1 cellular context compared by ENCODE assay signal in the genomic region with DNA sequence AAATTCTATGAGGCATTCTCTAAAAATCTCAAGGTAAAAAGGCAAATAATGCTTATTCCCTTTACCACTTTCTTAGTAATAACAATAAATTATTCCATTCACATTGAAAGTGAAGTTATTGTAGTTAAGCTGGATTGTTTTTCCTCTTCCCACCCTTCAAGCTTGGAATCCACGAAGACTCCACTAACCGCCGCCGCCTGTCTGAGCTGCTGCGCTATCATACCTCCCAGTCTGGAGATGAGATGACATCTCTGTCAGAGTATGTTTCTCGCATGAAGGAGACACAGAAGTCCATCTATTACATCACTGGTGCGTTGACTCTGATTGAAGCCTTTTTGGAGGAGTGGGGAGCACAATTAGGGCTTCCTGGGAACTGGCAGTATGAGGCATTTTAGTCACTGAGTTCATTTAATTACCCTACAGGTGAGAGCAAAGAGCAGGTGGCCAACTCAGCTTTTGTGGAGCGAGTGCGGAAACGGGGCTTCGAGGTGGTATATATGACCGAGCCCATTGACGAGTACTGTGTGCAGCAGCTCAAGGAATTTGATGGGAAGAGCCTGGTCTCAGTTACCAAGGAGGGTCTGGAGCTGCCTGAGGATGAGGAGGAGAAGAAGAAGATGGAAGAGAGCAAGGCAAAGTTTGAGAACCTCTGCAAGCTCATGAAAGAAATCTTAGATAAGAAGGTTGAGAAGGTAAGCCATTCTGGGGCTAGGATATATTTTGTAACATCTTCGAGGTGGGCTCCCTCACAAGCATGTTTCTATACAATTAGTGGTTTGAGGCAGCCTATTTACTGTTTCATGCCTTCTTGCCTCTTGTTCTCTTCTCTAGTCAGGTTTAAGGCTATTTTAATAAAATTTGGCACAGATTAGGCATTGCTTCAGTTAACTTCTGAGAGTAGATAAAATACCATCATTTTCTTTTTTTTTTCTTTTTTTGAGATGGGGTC.
TF ChIP-seq lines count a peak whose summit lies in the region.

No MANE protein-coding gene starts in this region.

TF ChIP-seq in HepG2, 621 proteins besides CTCF, POLR2A, EP300 and RAD21:
- TF ChIP-seq, protein P1, sequence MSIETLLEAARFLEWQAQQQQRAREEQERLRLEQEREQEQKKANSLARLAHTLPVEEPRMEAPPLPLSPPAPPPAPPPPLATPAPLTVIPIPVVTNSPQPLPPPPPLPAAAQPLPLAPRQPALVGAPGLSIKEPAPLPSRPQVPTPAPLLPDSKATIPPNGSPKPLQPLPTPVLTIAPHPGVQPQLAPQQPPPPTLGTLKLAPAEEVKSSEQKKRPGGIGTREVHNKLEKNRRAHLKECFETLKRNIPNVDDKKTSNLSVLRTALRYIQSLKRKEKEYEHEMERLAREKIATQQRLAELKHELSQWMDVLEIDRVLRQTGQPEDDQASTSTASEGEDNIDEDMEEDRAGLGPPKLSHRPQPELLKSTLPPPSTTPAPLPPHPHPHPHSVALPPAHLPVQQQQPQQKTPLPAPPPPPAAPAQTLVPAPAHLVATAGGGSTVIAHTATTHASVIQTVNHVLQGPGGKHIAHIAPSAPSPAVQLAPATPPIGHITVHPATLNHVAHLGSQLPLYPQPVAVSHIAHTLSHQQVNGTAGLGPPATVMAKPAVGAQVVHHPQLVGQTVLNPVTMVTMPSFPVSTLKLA (IDR thresholded peaks at IDR 0.05): no peak
- TF ChIP-seq POLR2AphosphoS2 (IDR thresholded peaks at IDR 0.05; ENCODE audit: low read depth, low read length) (0 out of 2 replicates have a peak, but pooled peaks have one; percentile 15), AGO2 (optimal IDR thresholded peaks at IDR 0.05; ENCODE audit: low read depth, low read length) (peak; percentile 76), PAWR (CRISPR knock-in tag; IDR thresholded peaks at IDR 0.05; ENCODE audit: borderline replicate concordance) (no peak), POLR2AphosphoS5 (IDR thresholded peaks at IDR 0.05; ENCODE audit: low read depth, low read length) (peak; percentile 33; the same call in 1 of the 2 replicates), RBM22 (optimal IDR thresholded peaks at IDR 0.05; ENCODE audit: low read length) (peak; percentile 82), RBFOX2 (IDR thresholded peaks at IDR 0.05; ENCODE audit: low read depth, low read length) (peak; percentile 74), MIER3 (CRISPR knock-in tag; IDR thresholded peaks at IDR 0.05; ENCODE audit: borderline replicate concordance) (no peak), ZC3H13 (CRISPR knock-in tag; IDR thresholded peaks at IDR 0.05) (no peak), ZNF12 (CRISPR knock-in tag; IDR thresholded peaks at IDR 0.05) (no peak), ZFYVE20 (CRISPR knock-in tag; IDR thresholded peaks at IDR 0.05; ENCODE audit: borderline replicate concordance, low read depth) (no peak), AHR (CRISPR knock-in tag; IDR thresholded peaks at IDR 0.05) (no peak), ZNF619 (CRISPR knock-in tag; IDR thresholded peaks at IDR 0.05) (no peak), POLR2G (IDR thresholded peaks at IDR 0.05; ENCODE audit: low read depth, low read length) (peak; percentile 37; the same call in 1 of the 2 replicates), MAFK (conservative IDR thresholded peaks at IDR 0.05 in 1 of 2, IDR thresholded peaks at IDR 0.05 in 1 of 2; ENCODE audit: low read length in 2 of 2) (no peak), ATAD3A (CRISPR knock-in tag; IDR thresholded peaks at IDR 0.05) (no peak), NR3C1 (CRISPR knock-in tag; IDR thresholded peaks at IDR 0.05) (no peak)
- TF ChIP-seq, protein P2, sequence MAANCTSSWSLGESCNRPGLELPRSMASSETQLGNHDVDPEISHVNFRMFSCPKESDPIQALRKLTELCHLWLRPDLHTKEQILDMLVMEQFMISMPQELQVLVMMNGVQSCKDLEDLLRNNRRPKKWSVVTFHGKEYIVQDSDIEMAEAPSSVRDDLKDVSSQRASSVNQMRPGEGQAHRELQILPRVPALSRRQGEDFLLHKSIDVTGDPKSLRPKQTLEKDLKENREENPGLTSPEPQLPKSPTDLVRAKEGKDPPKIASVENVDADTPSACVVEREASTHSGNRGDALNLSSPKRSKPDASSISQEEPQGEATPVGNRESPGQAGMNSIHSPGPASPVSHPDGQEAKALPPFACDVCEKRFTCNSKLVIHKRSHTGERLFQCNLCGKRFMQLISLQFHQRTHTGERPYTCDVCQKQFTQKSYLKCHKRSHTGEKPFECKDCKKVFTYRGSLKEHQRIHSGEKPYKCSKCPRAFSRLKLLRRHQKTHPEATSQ (CRISPR knock-in tag; IDR thresholded peaks at IDR 0.05; ENCODE audit: borderline replicate concordance): no peak
- TF ChIP-seq, protein P3, sequence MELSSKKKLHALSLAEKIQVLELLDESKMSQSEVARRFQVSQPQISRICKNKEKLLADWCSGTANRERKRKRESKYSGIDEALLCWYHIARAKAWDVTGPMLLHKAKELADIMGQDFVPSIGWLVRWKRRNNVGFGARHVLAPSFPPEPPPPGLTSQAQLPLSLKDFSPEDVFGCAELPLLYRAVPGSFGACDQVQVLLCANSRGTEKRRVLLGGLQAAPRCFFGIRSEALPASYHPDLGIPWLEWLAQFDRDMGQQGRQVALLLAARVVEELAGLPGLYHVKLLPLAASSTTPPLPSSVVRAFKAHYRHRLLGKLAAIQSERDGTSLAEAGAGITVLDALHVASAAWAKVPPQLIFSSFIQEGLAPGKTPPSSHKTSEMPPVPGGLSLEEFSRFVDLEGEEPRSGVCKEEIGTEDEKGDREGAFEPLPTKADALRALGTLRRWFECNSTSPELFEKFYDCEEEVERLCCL (CRISPR knock-in tag; IDR thresholded peaks at IDR 0.05; ENCODE audit: borderline replicate concordance): no peak
- TF ChIP-seq, protein P4, sequence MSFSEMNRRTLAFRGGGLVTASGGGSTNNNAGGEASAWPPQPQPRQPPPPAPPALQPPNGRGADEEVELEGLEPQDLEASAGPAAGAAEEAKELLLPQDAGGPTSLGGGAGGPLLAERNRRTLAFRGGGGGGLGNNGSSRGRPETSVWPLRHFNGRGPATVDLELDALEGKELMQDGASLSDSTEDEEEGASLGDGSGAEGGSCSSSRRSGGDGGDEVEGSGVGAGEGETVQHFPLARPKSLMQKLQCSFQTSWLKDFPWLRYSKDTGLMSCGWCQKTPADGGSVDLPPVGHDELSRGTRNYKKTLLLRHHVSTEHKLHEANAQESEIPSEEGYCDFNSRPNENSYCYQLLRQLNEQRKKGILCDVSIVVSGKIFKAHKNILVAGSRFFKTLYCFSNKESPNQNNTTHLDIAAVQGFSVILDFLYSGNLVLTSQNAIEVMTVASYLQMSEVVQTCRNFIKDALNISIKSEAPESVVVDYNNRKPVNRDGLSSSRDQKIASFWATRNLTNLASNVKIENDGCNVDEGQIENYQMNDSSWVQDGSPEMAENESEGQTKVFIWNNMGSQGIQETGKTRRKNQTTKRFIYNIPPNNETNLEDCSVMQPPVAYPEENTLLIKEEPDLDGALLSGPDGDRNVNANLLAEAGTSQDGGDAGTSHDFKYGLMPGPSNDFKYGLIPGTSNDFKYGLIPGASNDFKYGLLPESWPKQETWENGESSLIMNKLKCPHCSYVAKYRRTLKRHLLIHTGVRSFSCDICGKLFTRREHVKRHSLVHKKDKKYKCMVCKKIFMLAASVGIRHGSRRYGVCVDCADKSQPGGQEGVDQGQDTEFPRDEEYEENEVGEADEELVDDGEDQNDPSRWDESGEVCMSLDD (CRISPR knock-in tag; IDR thresholded peaks at IDR 0.05; ENCODE audit: borderline replicate concordance): no peak
- TF ChIP-seq, protein P5, sequence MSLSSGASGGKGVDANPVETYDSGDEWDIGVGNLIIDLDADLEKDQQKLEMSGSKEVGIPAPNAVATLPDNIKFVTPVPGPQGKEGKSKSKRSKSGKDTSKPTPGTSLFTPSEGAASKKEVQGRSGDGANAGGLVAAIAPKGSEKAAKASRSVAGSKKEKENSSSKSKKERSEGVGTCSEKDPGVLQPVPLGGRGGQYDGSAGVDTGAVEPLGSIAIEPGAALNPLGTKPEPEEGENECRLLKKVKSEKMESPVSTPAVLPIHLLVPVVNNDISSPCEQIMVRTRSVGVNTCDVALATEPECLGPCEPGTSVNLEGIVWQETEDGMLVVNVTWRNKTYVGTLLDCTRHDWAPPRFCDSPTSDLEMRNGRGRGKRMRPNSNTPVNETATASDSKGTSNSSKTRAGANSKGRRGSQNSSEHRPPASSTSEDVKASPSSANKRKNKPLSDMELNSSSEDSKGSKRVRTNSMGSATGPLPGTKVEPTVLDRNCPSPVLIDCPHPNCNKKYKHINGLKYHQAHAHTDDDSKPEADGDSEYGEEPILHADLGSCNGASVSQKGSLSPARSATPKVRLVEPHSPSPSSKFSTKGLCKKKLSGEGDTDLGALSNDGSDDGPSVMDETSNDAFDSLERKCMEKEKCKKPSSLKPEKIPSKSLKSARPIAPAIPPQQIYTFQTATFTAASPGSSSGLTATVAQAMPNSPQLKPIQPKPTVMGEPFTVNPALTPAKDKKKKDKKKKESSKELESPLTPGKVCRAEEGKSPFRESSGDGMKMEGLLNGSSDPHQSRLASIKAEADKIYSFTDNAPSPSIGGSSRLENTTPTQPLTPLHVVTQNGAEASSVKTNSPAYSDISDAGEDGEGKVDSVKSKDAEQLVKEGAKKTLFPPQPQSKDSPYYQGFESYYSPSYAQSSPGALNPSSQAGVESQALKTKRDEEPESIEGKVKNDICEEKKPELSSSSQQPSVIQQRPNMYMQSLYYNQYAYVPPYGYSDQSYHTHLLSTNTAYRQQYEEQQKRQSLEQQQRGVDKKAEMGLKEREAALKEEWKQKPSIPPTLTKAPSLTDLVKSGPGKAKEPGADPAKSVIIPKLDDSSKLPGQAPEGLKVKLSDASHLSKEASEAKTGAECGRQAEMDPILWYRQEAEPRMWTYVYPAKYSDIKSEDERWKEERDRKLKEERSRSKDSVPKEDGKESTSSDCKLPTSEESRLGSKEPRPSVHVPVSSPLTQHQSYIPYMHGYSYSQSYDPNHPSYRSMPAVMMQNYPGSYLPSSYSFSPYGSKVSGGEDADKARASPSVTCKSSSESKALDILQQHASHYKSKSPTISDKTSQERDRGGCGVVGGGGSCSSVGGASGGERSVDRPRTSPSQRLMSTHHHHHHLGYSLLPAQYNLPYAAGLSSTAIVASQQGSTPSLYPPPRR (CRISPR knock-in tag; IDR thresholded peaks at IDR 0.05; ENCODE audit: borderline replicate concordance): no peak
- TF ChIP-seq, protein P6, sequence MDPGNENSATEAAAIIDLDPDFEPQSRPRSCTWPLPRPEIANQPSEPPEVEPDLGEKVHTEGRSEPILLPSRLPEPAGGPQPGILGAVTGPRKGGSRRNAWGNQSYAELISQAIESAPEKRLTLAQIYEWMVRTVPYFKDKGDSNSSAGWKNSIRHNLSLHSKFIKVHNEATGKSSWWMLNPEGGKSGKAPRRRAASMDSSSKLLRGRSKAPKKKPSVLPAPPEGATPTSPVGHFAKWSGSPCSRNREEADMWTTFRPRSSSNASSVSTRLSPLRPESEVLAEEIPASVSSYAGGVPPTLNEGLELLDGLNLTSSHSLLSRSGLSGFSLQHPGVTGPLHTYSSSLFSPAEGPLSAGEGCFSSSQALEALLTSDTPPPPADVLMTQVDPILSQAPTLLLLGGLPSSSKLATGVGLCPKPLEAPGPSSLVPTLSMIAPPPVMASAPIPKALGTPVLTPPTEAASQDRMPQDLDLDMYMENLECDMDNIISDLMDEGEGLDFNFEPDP (CRISPR knock-in tag; conservative IDR thresholded peaks at IDR 0.05): no peak
- TF ChIP-seq, protein P7, sequence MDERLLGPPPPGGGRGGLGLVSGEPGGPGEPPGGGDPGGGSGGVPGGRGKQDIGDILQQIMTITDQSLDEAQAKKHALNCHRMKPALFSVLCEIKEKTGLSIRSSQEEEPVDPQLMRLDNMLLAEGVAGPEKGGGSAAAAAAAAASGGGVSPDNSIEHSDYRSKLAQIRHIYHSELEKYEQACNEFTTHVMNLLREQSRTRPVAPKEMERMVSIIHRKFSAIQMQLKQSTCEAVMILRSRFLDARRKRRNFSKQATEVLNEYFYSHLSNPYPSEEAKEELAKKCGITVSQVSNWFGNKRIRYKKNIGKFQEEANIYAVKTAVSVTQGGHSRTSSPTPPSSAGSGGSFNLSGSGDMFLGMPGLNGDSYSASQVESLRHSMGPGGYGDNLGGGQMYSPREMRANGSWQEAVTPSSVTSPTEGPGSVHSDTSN (CRISPR knock-in tag; IDR thresholded peaks at IDR 0.05): no peak
- TF ChIP-seq, protein P8, sequence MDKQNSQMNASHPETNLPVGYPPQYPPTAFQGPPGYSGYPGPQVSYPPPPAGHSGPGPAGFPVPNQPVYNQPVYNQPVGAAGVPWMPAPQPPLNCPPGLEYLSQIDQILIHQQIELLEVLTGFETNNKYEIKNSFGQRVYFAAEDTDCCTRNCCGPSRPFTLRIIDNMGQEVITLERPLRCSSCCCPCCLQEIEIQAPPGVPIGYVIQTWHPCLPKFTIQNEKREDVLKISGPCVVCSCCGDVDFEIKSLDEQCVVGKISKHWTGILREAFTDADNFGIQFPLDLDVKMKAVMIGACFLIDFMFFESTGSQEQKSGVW (CRISPR knock-in tag; IDR thresholded peaks at IDR 0.05; ENCODE audit: borderline replicate concordance): no peak
- TF ChIP-seq, protein P9, sequence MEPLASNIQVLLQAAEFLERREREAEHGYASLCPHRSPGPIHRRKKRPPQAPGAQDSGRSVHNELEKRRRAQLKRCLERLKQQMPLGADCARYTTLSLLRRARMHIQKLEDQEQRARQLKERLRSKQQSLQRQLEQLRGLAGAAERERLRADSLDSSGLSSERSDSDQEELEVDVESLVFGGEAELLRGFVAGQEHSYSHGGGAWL (CRISPR knock-in tag; IDR thresholded peaks at IDR 0.05): no peak
- TF ChIP-seq, protein P10, sequence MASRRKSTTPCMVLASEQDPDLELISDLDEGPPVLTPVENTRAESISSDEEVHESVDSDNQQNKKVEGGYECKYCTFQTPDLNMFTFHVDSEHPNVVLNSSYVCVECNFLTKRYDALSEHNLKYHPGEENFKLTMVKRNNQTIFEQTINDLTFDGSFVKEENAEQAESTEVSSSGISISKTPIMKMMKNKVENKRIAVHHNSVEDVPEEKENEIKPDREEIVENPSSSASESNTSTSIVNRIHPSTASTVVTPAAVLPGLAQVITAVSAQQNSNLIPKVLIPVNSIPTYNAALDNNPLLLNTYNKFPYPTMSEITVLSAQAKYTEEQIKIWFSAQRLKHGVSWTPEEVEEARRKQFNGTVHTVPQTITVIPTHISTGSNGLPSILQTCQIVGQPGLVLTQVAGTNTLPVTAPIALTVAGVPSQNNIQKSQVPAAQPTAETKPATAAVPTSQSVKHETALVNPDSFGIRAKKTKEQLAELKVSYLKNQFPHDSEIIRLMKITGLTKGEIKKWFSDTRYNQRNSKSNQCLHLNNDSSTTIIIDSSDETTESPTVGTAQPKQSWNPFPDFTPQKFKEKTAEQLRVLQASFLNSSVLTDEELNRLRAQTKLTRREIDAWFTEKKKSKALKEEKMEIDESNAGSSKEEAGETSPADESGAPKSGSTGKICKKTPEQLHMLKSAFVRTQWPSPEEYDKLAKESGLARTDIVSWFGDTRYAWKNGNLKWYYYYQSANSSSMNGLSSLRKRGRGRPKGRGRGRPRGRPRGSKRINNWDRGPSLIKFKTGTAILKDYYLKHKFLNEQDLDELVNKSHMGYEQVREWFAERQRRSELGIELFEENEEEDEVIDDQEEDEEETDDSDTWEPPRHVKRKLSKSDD (CRISPR knock-in tag; IDR thresholded peaks at IDR 0.05; ENCODE audit: low read depth): no peak
TF ChIP-seq in HepG2: peak in this region for 6.
